9 cellular contexts compared by ENCODE assay signal in the genomic region with DNA sequence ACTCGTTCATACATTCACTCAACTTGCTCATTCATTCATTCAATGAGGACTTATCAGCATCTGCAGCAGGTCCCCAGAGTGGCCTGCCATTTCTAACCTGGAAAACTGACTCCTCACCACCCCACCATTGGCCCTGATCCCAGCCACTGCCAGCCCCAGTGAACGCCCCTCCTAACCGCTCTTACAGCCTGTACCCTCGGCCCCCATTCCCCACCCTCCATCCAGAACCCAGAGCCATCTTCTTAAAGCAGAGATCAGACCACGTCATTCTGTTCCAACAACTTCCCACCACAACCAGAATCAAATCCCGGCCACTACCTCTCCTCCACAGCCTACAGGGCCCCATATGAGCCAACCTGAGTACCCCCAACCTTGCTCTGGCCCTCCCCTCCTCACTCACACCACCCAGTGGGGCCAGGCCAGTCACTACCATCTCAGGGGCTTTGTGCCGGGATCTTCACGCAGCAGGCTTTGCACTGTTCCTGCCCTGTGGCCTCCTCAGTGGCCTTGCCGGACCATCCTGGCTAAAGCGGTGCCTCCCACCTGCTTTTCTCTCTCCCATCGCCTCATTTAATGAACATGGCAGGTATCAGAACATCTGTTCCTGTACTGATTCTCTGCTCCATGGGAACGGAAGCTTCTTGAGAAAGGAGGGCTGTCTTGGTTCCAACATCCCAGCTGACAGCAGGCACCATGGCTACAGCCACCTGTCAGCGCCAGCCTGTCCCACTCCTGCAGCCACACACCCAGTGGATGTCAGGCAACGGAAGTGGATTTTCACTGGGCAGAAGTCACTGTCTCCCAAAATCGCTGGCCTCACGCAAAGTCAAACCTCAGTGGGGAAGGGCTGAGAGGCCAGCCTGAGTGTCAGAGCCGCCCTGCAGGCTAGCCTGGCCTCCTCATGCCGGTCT. TPM values are rescaled to one million over a fixed set of nuclear protein-coding genes. Genes with fewer than 3 reads are reported as not detected.
A peak's percentile ranks its signal among the peaks of the same experiment; 100 is the strongest.
DNase-seq lines count a peak whose midpoint lies in the region; ATAC-seq and TF ChIP-seq lines count a peak whose summit lies in the region.
"Had no signal": no experiment of that assay in that cellular context is flagged by ENCODE, and none has a peak within 500 bp of the region (broad histone marks: within the 10 kb centered on the region; RNA-seq: fewer than 3 reads in every experiment).

No MANE protein-coding gene starts in this region.

- no peak for TF ChIP-seq EP300 in upper lobe of left lung (IDR thresholded peaks at IDR 0.05)

- no peak overlapping the region for H3K4me3 Mint-ChIP-seq in activated naive CD4-positive, alpha-beta T cell treated with anti-CD3 and anti-CD28 coated beads for 36 hours
- peak overlapping the region; percentile 35 to 82 (median 70) for H3K4me3 Mint-ChIP-seq in naive thymus-derived CD4-positive, alpha-beta T cell

- H3K9me3 ChIP-seq in naive thymus-derived CD4-positive, alpha-beta T cell (ENCODE audit: control insufficient read depth in 2 of 3, low read length in 3 of 3): no peaks in the 10 kb centered on the region
- no peaks in the 10 kb centered on the region for H3K9me3 ChIP-seq in upper lobe of left lung

- H3K4me1 Mint-ChIP-seq in activated naive CD4-positive, alpha-beta T cell treated with anti-CD3 and anti-CD28 coated beads for 36 hours (ENCODE audit: low read depth): peaks cover 90% of the 10 kb centered on the region
- H3K4me1 Mint-ChIP-seq in naive thymus-derived CD4-positive, alpha-beta T cell: peaks cover 81 to 99% (median 98%) of the 10 kb centered on the region in 7 donors

- WGBS in upper lobe of left lung, 2 donors: 93 to 94% methylated on average over 16 to 18 of the region's 18 CpGs

- H3K27me3 Mint-ChIP-seq in activated naive CD4-positive, alpha-beta T cell treated with anti-CD3 and anti-CD28 coated beads for 36 hours (ENCODE audit: low read depth): no peaks in the 10 kb centered on the region
- no peaks in the 10 kb centered on the region for H3K27me3 Mint-ChIP-seq in naive thymus-derived CD4-positive, alpha-beta T cell

- POLR2A ChIA-PET in naive thymus-derived CD4-positive, alpha-beta T cell (lab: Charles Lee): interaction anchor here (0.6 to 15.1 kb wide), 4 partner anchors 7 to 635 kb away, joined by 3 to 271 read pairs (median 6); no protein-coding TSS in a partner anchor

- no peaks in the 10 kb centered on the region for H3K36me3 ChIP-seq in naive thymus-derived CD4-positive, alpha-beta T cell (ENCODE audit: control insufficient read depth in 2 of 3, insufficient read depth in 3 of 3, low read length in 3 of 3)
- H3K36me3 ChIP-seq in upper lobe of left lung: peaks cover 0 to 17% (median 8%) of the 10 kb centered on the region in 4 donors

- ATAC-seq in naive thymus-derived CD4-positive, alpha-beta T cell: no peak
- ATAC-seq in upper lobe of left lung (ENCODE audit: low FRiP score in 2 of 2) (no peak), HG02642 (IDR thresholded peaks at IDR 0.05; ENCODE audit: poor library complexity, unreplicated experiment) (no peak)

- CTCF ChIA-PET in activated naive CD4-positive, alpha-beta T cell treated with anti-CD3 and anti-CD28 coated beads for 36 hours (lab: Charles Lee): interaction anchor here (3.0 kb wide), 1 partner anchor 19 kb away, joined by 31 read pairs; no protein-coding TSS in a partner anchor
- CTCF ChIA-PET in naive thymus-derived CD4-positive, alpha-beta T cell (lab: Charles Lee): interaction anchor here (7.5 kb wide), 1 partner anchor 19 kb away, joined by 81 read pairs; no protein-coding TSS in a partner anchor

- TF ChIP-seq POLR2A in upper lobe of left lung (IDR thresholded peaks at IDR 0.05): no peak

- H3K9me3 Mint-ChIP-seq in activated naive CD4-positive, alpha-beta T cell treated with anti-CD3 and anti-CD28 coated beads for 36 hours: no peaks in the 10 kb centered on the region
- no peaks in the 10 kb centered on the region for H3K9me3 Mint-ChIP-seq in naive thymus-derived CD4-positive, alpha-beta T cell

- intact Hi-C loops in activated naive CD4-positive, alpha-beta T cell treated with anti-CD3 and anti-CD28 coated beads for 36 hours (cut with micrococcal nuclease): no loop called here
- intact Hi-C loops in naive thymus-derived CD4-positive, alpha-beta T cell (cut with micrococcal nuclease): no loop called here

- H3K27ac Mint-ChIP-seq in activated naive CD4-positive, alpha-beta T cell treated with anti-CD3 and anti-CD28 coated beads for 36 hours: peak overlapping the region; percentile 89
- peak overlapping the region; percentile 66 to 97 (median 90) for H3K27ac Mint-ChIP-seq in naive thymus-derived CD4-positive, alpha-beta T cell

- H3K4me1 ChIP-seq in naive thymus-derived CD4-positive, alpha-beta T cell (ENCODE audit: control insufficient read depth in 2 of 2, insufficient read depth in 2 of 2, low read length in 2 of 2): peaks cover 74 to 94% of the 10 kb centered on the region in 2 donors
- peaks cover 61 to 84% (median 67%) of the 10 kb centered on the region in 4 donors for H3K4me1 ChIP-seq in upper lobe of left lung

- TF ChIP-seq CTCF in upper lobe of left lung (IDR thresholded peaks at IDR 0.05): no peak
- TF ChIP-seq CTCF in foreskin fibroblast (IDR thresholded peaks at IDR 0.05; ENCODE audit: low read depth, low read length): no peak

- peak overlapping the region; percentile 95 for H3K27ac ChIP-seq in angular gyrus (ENCODE audit: low read depth, low read length)
- H3K27ac ChIP-seq in naive thymus-derived CD4-positive, alpha-beta T cell (ENCODE audit: low read depth, low read length): peak overlapping the region; percentile 67
- H3K27ac ChIP-seq in upper lobe of left lung: peak overlapping the region in 3 of 4 donors; percentile 86 to 87 (median 86)

- no peak for DNase-seq in activated naive CD4-positive, alpha-beta T cell treated with anti-CD3 and anti-CD28 coated beads for 36 hours
- DNase-seq in activated naive CD4-positive, alpha-beta T cell (lab: John Stamatoyannopoulos, UW): no peak
- DNase-seq in naive thymus-derived CD4-positive, alpha-beta T cell: no peak
- DNase-seq in upper lobe of left lung (no peak), foreskin fibroblast (no peak), NCI-H1417 treated with DMSO at 0.1 percent for 48 hours (lab: John Stamatoyannopoulos, UW) (no peak)
- DNase-seq: NCI-H526 had no signal

- no peaks in the 10 kb centered on the region for H3K27me3 ChIP-seq in naive thymus-derived CD4-positive, alpha-beta T cell (ENCODE audit: control insufficient read depth in 2 of 2, insufficient read depth in 2 of 2, low read length in 2 of 2)
- H3K27me3 ChIP-seq in upper lobe of left lung: no peaks in the 10 kb centered on the region

- H3K4me3 ChIP-seq in naive thymus-derived CD4-positive, alpha-beta T cell (ENCODE audit: low read length): no peak overlapping the region
- no peak overlapping the region for H3K4me3 ChIP-seq in upper lobe of left lung
- no peak overlapping the region for H3K4me3 ChIP-seq in foreskin fibroblast (ENCODE audit: low read depth in 1 of 2, low read length in 2 of 2)

- peaks cover 13% of the 10 kb centered on the region for H3K36me3 Mint-ChIP-seq in activated naive CD4-positive, alpha-beta T cell treated with anti-CD3 and anti-CD28 coated beads for 36 hours (ENCODE audit: low read depth)
- H3K36me3 Mint-ChIP-seq in naive thymus-derived CD4-positive, alpha-beta T cell: peaks cover 9 to 54% (median 14%) of the 10 kb centered on the region in 5 donors

RNA-seq across cellular contexts. Expression of gene FAM53B, which starts 45.4 kb away (rescaled TPM):
- total RNA-seq in activated naive CD4-positive, alpha-beta T cell treated with anti-CD3 and anti-CD28 coated beads for 36 hours: 10 to 100 TPM; 11.8 to 11.9 TPM
- total RNA-seq in naive thymus-derived CD4-positive, alpha-beta T cell: 10 to 100 TPM; 25.5 to 51.5 (median 28.6) TPM
- polyA plus RNA-seq in naive thymus-derived CD4-positive, alpha-beta T cell: 10 to 100 TPM in 1 of 2 donors, 1 to 10 TPM in 1; 3.9 to 18.8 TPM
- total RNA-seq in upper lobe of left lung: 10 to 100 TPM; 35.8 to 62.5 (median 47.8) TPM
